21 cellular contexts compared by ENCODE assay signal in the genomic region with DNA sequence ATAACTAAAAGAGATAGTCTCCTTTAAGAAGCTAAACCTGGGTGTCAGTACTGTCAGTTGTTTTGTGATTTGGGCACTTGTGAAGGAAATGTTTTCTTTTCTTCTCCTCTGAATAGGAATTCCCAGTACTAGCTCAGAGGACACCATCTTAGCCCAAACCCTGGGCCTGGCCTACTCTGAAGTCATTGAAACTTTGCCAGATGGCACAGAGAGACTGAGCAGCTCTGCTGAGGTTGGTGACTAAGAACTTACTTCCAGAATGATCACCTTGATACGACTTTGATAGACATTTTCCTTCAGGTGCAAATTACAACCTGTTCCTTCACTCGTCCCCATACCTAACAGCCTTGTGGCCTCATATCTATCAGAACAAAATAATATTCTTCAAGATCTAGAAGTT.
A peak's percentile ranks its signal among the peaks of the same experiment; 100 is the strongest.
DNase-seq lines count a peak whose midpoint lies in the region; ATAC-seq, FAIRE-seq and TF ChIP-seq lines count a peak whose summit lies in the region.
"Had no signal": no experiment of that assay in that cellular context is flagged by ENCODE, and none has a peak within 500 bp of the region (broad histone marks: within the 10 kb centered on the region; RNA-seq: fewer than 3 reads in every experiment).

No MANE protein-coding gene starts in this region.

- no peaks in the 10 kb centered on the region for H3K9me3 Mint-ChIP-seq in activated naive CD4-positive, alpha-beta T cell treated with anti-CD3 and anti-CD28 coated beads for 36 hours
- H3K9me3 Mint-ChIP-seq in activated T-helper 17 cell treated with anti-CD3 and anti-CD28 coated beads, Interleukin-2, amount 50 U/mL, for 72 hours: no peaks in the 10 kb centered on the region
- no peaks in the 10 kb centered on the region for H3K9me3 Mint-ChIP-seq in progenitor cell of endocrine pancreas (ENCODE audit: low read depth)

- no peak for TF ChIP-seq POLR2A in GM12892 (IDR thresholded peaks at IDR 0.05; ENCODE audit: low read depth, low read length)

- CTCF ChIA-PET in activated naive CD4-positive, alpha-beta T cell treated with anti-CD3 and anti-CD28 coated beads for 36 hours (lab: Charles Lee): no interaction called here

- H3K27me3 Mint-ChIP-seq in activated naive CD4-positive, alpha-beta T cell treated with anti-CD3 and anti-CD28 coated beads for 36 hours (ENCODE audit: low read depth): no peaks in the 10 kb centered on the region
- H3K27me3 Mint-ChIP-seq in activated T-helper 17 cell treated with anti-CD3 and anti-CD28 coated beads, Interleukin-2, amount 50 U/mL, for 72 hours: no peaks in the 10 kb centered on the region
- H3K27me3 Mint-ChIP-seq in progenitor cell of endocrine pancreas: no peaks in the 10 kb centered on the region

- intact Hi-C loops in activated naive CD4-positive, alpha-beta T cell treated with anti-CD3 and anti-CD28 coated beads for 36 hours (cut with micrococcal nuclease): no loop called here
- intact Hi-C loops in left colon (cut with DNase I, micrococcal nuclease): no loop called here

- no peak overlapping the region for H3K27ac Mint-ChIP-seq in activated naive CD4-positive, alpha-beta T cell treated with anti-CD3 and anti-CD28 coated beads for 36 hours
- H3K27ac Mint-ChIP-seq in activated T-helper 17 cell treated with anti-CD3 and anti-CD28 coated beads, Interleukin-2, amount 50 U/mL, for 72 hours: peak overlapping the region; percentile 38
- peak overlapping the region; percentile 27 for H3K27ac Mint-ChIP-seq in progenitor cell of endocrine pancreas

- DNase-seq in activated naive CD4-positive, alpha-beta T cell treated with anti-CD3 and anti-CD28 coated beads for 36 hours: peak; percentile 33
- no peak for DNase-seq in activated naive CD4-positive, alpha-beta T cell treated with anti-CD3 and anti-CD28 coated beads, Interleukin-2, amount 50 U/mL, for 16 hours
- DNase-seq in GM12892 (ENCODE audit: insufficient read length) (no peak), progenitor cell of endocrine pancreas (ENCODE audit: low spot score, unreplicated experiment) (no peak), left colon (no peak)
- DNase-seq: BE2C, DMS53, GDM1, H7, Kasumi-1, MM.1S, NCI-H1048, NCI-H1417 treated with DMSO at 0.1 percent for 48 hours, NCI-H187 treated with DMSO at 0.1 percent for 48 hours, NCI-H2107, NCI-H446 treated with DMSO at 0.1 percent for 48 hours, NCI-H526 treated with DMSO at 0.1 percent for 48 hours, Right ventricle myocardium superior had no signal

- TF ChIP-seq CTCF in progenitor cell of endocrine pancreas (IDR thresholded peaks at IDR 0.05; ENCODE audit: unreplicated experiment): no peak

- peak; percentile 76 for ATAC-seq in activated T-helper 17 cell treated with anti-CD3 and anti-CD28 coated beads, Interleukin-2, amount 50 U/mL, for 72 hours (replicated peaks)
- no peak for ATAC-seq in GM19324 (IDR thresholded peaks at IDR 0.05; ENCODE audit: low FRiP score, unreplicated experiment)
- no peak for ATAC-seq in left colon

- H3K4me3 Mint-ChIP-seq in activated naive CD4-positive, alpha-beta T cell treated with anti-CD3 and anti-CD28 coated beads for 36 hours: no peak overlapping the region
- no peak overlapping the region for H3K4me3 Mint-ChIP-seq in activated T-helper 17 cell treated with anti-CD3 and anti-CD28 coated beads, Interleukin-2, amount 50 U/mL, for 72 hours
- H3K4me3 Mint-ChIP-seq in progenitor cell of endocrine pancreas (ENCODE audit: low read depth): no peak overlapping the region

- H3K36me3 Mint-ChIP-seq in activated naive CD4-positive, alpha-beta T cell treated with anti-CD3 and anti-CD28 coated beads for 36 hours (ENCODE audit: low read depth): peaks cover 28% of the 10 kb centered on the region
- peaks cover 59% of the 10 kb centered on the region for H3K36me3 Mint-ChIP-seq in activated T-helper 17 cell treated with anti-CD3 and anti-CD28 coated beads, Interleukin-2, amount 50 U/mL, for 72 hours (ENCODE audit: low read depth)
- peaks cover 24% of the 10 kb centered on the region for H3K36me3 Mint-ChIP-seq in progenitor cell of endocrine pancreas (ENCODE audit: insufficient read depth)

- peaks cover 10% of the 10 kb centered on the region for H3K4me1 Mint-ChIP-seq in activated naive CD4-positive, alpha-beta T cell treated with anti-CD3 and anti-CD28 coated beads for 36 hours (ENCODE audit: low read depth)
- no peaks in the 10 kb centered on the region for H3K4me1 Mint-ChIP-seq in activated T-helper 17 cell treated with anti-CD3 and anti-CD28 coated beads, Interleukin-2, amount 50 U/mL, for 72 hours
- H3K4me1 Mint-ChIP-seq in progenitor cell of endocrine pancreas (ENCODE audit: low read depth): no peaks in the 10 kb centered on the region

- FAIRE-seq in GM12892 (lab: Jason Lieb, UNC): peak; percentile 17
- FAIRE-seq: D721Med had no signal
